12 cellular contexts compared by ENCODE assay signal in genomic region chr18:8685141-8685913, GRCh38. TPM values are rescaled to one million over a fixed set of nuclear protein-coding genes. Genes with fewer than 3 reads are reported as not detected.
DNase-seq lines count a peak whose midpoint lies in the region; ATAC-seq and TF ChIP-seq lines count a peak whose summit lies in the region.
"Had no signal": no experiment of that assay in that cellular context is flagged by ENCODE, and none has a peak within 500 bp of the region (broad histone marks: within the 10 kb centered on the region; RNA-seq: fewer than 3 reads in every experiment).

No MANE protein-coding gene starts in this region.

- intact Hi-C loops in stomach (cut with DNase I; ENCODE audit: low total_unique reads), result no loop called here

- no peak overlapping the region for H3K9ac ChIP-seq in endodermal cell (ENCODE audit: extremely low read depth, low read length, poor library complexity, severe bottlenecking)

- no peak for ATAC-seq in HG02623 (IDR thresholded peaks at IDR 0.05; ENCODE audit: unreplicated experiment)
- ATAC-seq: right cardiac atrium; stimulated activated naive CD8-positive, alpha-beta T cell treated with anti-CD3 and anti-CD28 coated beads, Interleukin-15, amount 100 ng/mL, for 72 hours had no signal

- H3K4me3 Mint-ChIP-seq in endodermal cell, result no peak overlapping the region
- H3K4me3 Mint-ChIP-seq: stimulated activated naive CD8-positive, alpha-beta T cell treated with anti-CD3 and anti-CD28 coated beads, Interleukin-15, amount 100 ng/mL, for 72 hours had no signal

- in situ Hi-C loops in HAP-1 (cut with MboI; ENCODE audit: low sequenced_read_pairs), result no loop called here

- H3K27me3 ChIP-seq in HAP-1 (ENCODE audit: low read depth) (no peaks in the 10 kb centered on the region), endodermal cell (ENCODE audit: control insufficient read depth, insufficient read depth, low read length, poor library complexity, severe bottlenecking) (no peaks in the 10 kb centered on the region), stomach (no peaks in the 10 kb centered on the region)

- no peak overlapping the region for H3K4me3 ChIP-seq in HAP-1
- H3K4me3 ChIP-seq in endodermal cell (ENCODE audit: low read length), result no peak overlapping the region
- no peak overlapping the region for H3K4me3 ChIP-seq in stomach

- 72 to 80% methylated on average over 10 to 13 of the region's 13 CpGs for WGBS in endodermal cell (ENCODE audit: insufficient coverage in 1 of 2, insufficient read length in 1 of 2), 2 experiments
- 66 to 87% (median 79%) methylated on average over 12 to 13 of the region's 13 CpGs for WGBS in stomach, 5 donors

- H3K9me3 ChIP-seq in HAP-1, result no peaks in the 10 kb centered on the region
- no peaks in the 10 kb centered on the region for H3K9me3 ChIP-seq in endodermal cell (ENCODE audit: control insufficient read depth, low read length)
- H3K9me3 ChIP-seq in stomach, result no peaks in the 10 kb centered on the region

- peaks cover 12% of the 10 kb centered on the region for H3K27me3 Mint-ChIP-seq in endodermal cell (ENCODE audit: insufficient read depth)
- H3K27me3 Mint-ChIP-seq: stimulated activated naive CD8-positive, alpha-beta T cell treated with anti-CD3 and anti-CD28 coated beads, Interleukin-15, amount 100 ng/mL, for 72 hours had no signal

- no peak overlapping the region for H3K27ac Mint-ChIP-seq in endodermal cell

- H3K9me3 Mint-ChIP-seq in endodermal cell, result no peaks in the 10 kb centered on the region
- H3K9me3 Mint-ChIP-seq: stimulated activated naive CD8-positive, alpha-beta T cell treated with anti-CD3 and anti-CD28 coated beads, Interleukin-15, amount 100 ng/mL, for 72 hours had no signal

- H3K36me3 ChIP-seq in HAP-1 (replicated peaks), result no peaks in the 10 kb centered on the region
- no peaks in the 10 kb centered on the region for H3K36me3 ChIP-seq in endodermal cell (ENCODE audit: control insufficient read depth, insufficient read depth, low read length)
- H3K36me3 ChIP-seq in stomach, result no peaks in the 10 kb centered on the region

- H3K36me3 Mint-ChIP-seq in endodermal cell (ENCODE audit: low read depth), result no peaks in the 10 kb centered on the region

- DNase-seq in HAP-1 (ENCODE audit: low spot score in 2 of 2) (peak; percentile 12 to 28), NCI-H524 treated with DMSO at 0.1 percent for 48 hours (lab: John Stamatoyannopoulos, UW) (peak; percentile 82), endodermal cell (no peak), retina (peak; percentile 79), NCI-H1092 treated with DMSO at 0.1 percent for 48 hours (lab: John Stamatoyannopoulos, UW) (no peak), stomach (no peak), KG1 (lab: John Stamatoyannopoulos, UW) (no peak)
- DNase-seq: activated CD4-positive, CD25-positive, alpha-beta regulatory T cell treated with anti-CD3 and anti-CD28 coated beads, Interleukin-2, amount 50 U/mL, for 72 hours; anterior cingulate cortex; right cardiac atrium; stimulated activated naive CD8-positive, alpha-beta T cell treated with anti-CD3 and anti-CD28 coated beads, Interleukin-15, amount 100 ng/mL, for 72 hours had no signal

- peak overlapping the region; percentile 45 for H3K27ac ChIP-seq in endodermal cell (ENCODE audit: low read depth, low read length)
- no peak overlapping the region for H3K27ac ChIP-seq in stomach

- TF ChIP-seq EP300 in stomach (IDR thresholded peaks at IDR 0.05), result no peak

- TF ChIP-seq CTCF in endodermal cell (conservative IDR thresholded peaks at IDR 0.05) (no peak), stomach (IDR thresholded peaks at IDR 0.05) (no peak)

- TF ChIP-seq POLR2A in stomach (IDR thresholded peaks at IDR 0.05), result no peak

- peaks cover 19% of the 10 kb centered on the region for H3K4me1 Mint-ChIP-seq in endodermal cell
- H3K4me1 Mint-ChIP-seq: stimulated activated naive CD8-positive, alpha-beta T cell treated with anti-CD3 and anti-CD28 coated beads, Interleukin-15, amount 100 ng/mL, for 72 hours had no signal

- H3K4me1 ChIP-seq in HAP-1, result peaks cover 11% of the 10 kb centered on the region
- no peaks in the 10 kb centered on the region for H3K4me1 ChIP-seq in endodermal cell (ENCODE audit: control insufficient read depth, insufficient read depth, low read length)
- peaks cover 0 to 16% (median 3%) of the 10 kb centered on the region in 4 donors for H3K4me1 ChIP-seq in stomach

RNA-seq across cellular contexts. Expression of gene MTCL1, which starts 20.0 kb away (rescaled TPM):
- total RNA-seq in endodermal cell (10 to 100 TPM; 15.0 to 26.0 TPM), stomach (100 to 1,000 TPM in 1 of 5 donors, 10 to 100 TPM in 4; 13.6 to 225 (median 37.7) TPM)
- 31.7 TPM for polyA plus RNA-seq in endodermal cell (2013, experiment 1 of 2)
- polyA plus RNA-seq in endodermal cell (2013, experiment 2 of 2), result 26.8 TPM
- polyA plus RNA-seq in stomach, result 1 to 10 TPM; 2.3 to 9.5 (median 5.5) TPM

Comparison
In these comparisons a context has a peak if more than half of its experiments do, and no peak if none do; other contexts are left out.
1. DNase-seq: peak in HAP-1 (2 of 2), NCI-H524 treated with DMSO at 0.1 percent for 48 hours (single experiment) and retina (single experiment); none in endodermal cell (single experiment), NCI-H1092 treated with DMSO at 0.1 percent for 48 hours (single experiment), stomach (single experiment) and KG1 (single experiment).